In the genomic region with DNA sequence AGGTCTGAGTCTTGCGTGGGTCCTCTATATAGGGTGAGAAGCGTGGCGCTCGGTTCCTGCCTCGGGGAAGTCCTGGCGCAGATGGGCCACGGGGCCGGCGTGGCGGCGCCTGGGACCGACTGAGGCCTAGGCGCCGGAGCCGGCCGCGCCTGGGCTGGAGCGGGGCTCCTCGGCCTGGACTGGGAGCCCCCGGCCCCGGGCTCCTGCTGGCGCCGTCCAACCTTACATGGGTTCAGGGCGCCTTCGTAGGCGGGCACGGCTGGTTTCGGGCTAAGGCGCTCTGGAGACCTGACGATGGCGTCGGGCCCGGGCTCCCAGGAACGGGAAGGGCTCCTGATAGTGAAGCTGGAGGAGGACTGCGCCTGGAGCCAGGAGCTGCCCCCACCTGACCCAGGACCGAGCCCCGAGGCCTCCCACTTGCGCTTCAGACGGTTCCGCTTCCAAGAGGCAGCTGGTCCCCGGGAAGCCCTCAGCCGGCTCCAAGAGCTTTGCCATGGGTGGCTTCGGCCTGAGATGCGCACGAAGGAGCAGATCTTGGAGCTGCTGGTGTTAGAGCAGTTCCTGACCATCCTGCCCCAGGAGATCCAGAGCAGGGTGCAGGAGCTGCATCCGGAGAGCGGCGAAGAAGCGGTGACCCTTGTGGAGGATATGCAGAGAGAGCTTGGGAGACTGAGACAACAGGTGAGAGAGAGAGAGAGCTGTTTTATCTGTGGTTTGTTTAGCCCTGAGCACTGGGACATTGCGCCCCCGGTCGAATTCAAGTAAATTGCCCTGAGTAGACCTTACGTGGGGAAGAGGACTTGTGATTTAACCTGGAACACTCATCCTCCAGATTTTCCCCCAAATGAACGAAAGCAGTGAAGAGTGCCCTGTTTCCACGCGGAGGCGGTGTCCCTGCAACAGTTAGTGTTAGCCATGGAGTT, we compare ENCODE assay signal across 8 cellular contexts. TPM values are rescaled to one million over a fixed set of nuclear protein-coding genes. Genes with fewer than 3 reads are reported as not detected.
DNase-seq lines count a peak whose midpoint lies in the region; TF ChIP-seq lines count a peak whose summit lies in the region.

No MANE protein-coding gene starts in this region.

- H3K4ac ChIP-seq in trophoblast cell (ENCODE audit: low read depth, low read length), result peak overlapping the region; percentile 99

- no peak for TF ChIP-seq EP300 in esophagus muscularis mucosa (IDR thresholded peaks at IDR 0.05)

- H3K27ac ChIP-seq in Peyer's patch (peak overlapping the region; percentile 96 to 99 (median 98)), esophagus muscularis mucosa (replicated peaks in 1 of 4) (peak overlapping the region; percentile 95 to 100 (median 98)), trophoblast cell (ENCODE audit: low read depth, low read length) (peak overlapping the region; percentile 69)

- H3K36me3 ChIP-seq in Peyer's patch, result peaks cover 0 to 36% (median 6%) of the 10 kb centered on the region in 3 donors
- H3K36me3 ChIP-seq in esophagus muscularis mucosa, result peaks cover 30 to 41% (median 37%) of the 10 kb centered on the region in 4 donors
- H3K36me3 ChIP-seq in trophoblast cell (ENCODE audit: control insufficient read depth in 1 of 2, insufficient read depth in 2 of 2, low read length in 2 of 2), result peaks cover 19 to 21% of the 10 kb centered on the region in 2 experiments

- H3K9me3 ChIP-seq in Peyer's patch (peaks cover 0 to 12% (median 3%) of the 10 kb centered on the region in 4 donors), esophagus muscularis mucosa (peaks cover under 1 to 35% (median 27%) of the 10 kb centered on the region in 4 donors), trophoblast cell (ENCODE audit: insufficient read depth, low read depth, low read length) (peaks cover 8% of the 10 kb centered on the region)

- peak overlapping the region; percentile 71 for H2BK5ac ChIP-seq in trophoblast cell (ENCODE audit: low read depth, low read length, poor library complexity)

- peaks cover 14% of the 10 kb centered on the region for H3K79me1 ChIP-seq in trophoblast cell (ENCODE audit: low read length)

- H3K4me2 ChIP-seq in trophoblast cell (ENCODE audit: low read length), result peak overlapping the region; percentile 76

- peaks cover 14% of the 10 kb centered on the region for H3K79me2 ChIP-seq in trophoblast cell (ENCODE audit: control insufficient read depth, insufficient read depth, low read length, poor library complexity)

- WGBS in esophagus muscularis mucosa, result 9% methylated on average over 17 of the region's 57 CpGs
- WGBS in trophoblast cell (ENCODE audit: extremely low coverage, insufficient coverage, insufficient read length), result no CpG with 5 or more reads among the region's 57 CpGs

- H2AFZ ChIP-seq in trophoblast cell (ENCODE audit: insufficient read depth, low read length, poor library complexity), result peak overlapping the region; percentile 93

- H3K27me3 ChIP-seq in Peyer's patch (no peaks in the 10 kb centered on the region), esophagus muscularis mucosa (no peaks in the 10 kb centered on the region), trophoblast cell (ENCODE audit: insufficient read depth, low read length) (no peaks in the 10 kb centered on the region)

- DNase-seq in DMS 273 (lab: John Stamatoyannopoulos, UW; ENCODE audit: unreplicated experiment) (peak; percentile 54), DMS 273 treated with DMSO at 0.1 percent for 48 hours (lab: John Stamatoyannopoulos, UW) (no peak), Peyer's patch (no peak), esophagus muscularis mucosa (ENCODE audit: extremely low spot score) (no peak), trophoblast cell (no peak), NCI-H524 treated with DMSO at 0.1 percent for 48 hours (lab: John Stamatoyannopoulos, UW) (no peak), NCI-H128 (lab: John Stamatoyannopoulos, UW; ENCODE audit: unreplicated experiment) (no peak)
- DNase-seq in stimulated activated CD4-positive, alpha-beta T cell treated with anti-CD3 and anti-CD28 coated beads, Interleukin-4, amount 100 ng/mL, for 24 hours, result no peak

- intact Hi-C loops in esophagus muscularis mucosa (cut with DNase I), result loop anchor here (5.0 kb wide), 2 partner anchors 46 to 119 kb away; a partner anchor contains a TSS

- no peak overlapping the region for H3K23ac ChIP-seq in trophoblast cell (ENCODE audit: low read length)

- peak overlapping the region; percentile 85 for H3K14ac ChIP-seq in trophoblast cell (ENCODE audit: low read length)

- TF ChIP-seq POLR2A in Peyer's patch (IDR thresholded peaks at IDR 0.05) (no peak), esophagus muscularis mucosa (IDR thresholded peaks at IDR 0.05; ENCODE audit: low read depth) (no peak)

- peak overlapping the region; percentile 68 for H2BK120ac ChIP-seq in trophoblast cell (ENCODE audit: insufficient read depth, low read length, poor library complexity)

- H3K9ac ChIP-seq in trophoblast cell (ENCODE audit: low read length), result peak overlapping the region; percentile 81

- H3K4me1 ChIP-seq in Peyer's patch (peaks cover 0 to 17% (median 9%) of the 10 kb centered on the region in 4 donors), esophagus muscularis mucosa (peaks cover 21 to 36% (median 35%) of the 10 kb centered on the region in 4 donors), trophoblast cell (ENCODE audit: control insufficient read depth in 1 of 2, insufficient read depth in 2 of 2, low read length in 2 of 2) (peaks cover 13 to 17% of the 10 kb centered on the region in 2 experiments)

- H4K91ac ChIP-seq in trophoblast cell (ENCODE audit: low read depth, low read length), result peak overlapping the region; percentile 88

- peak overlapping the region; percentile 82 for H3K18ac ChIP-seq in trophoblast cell (ENCODE audit: low read length)

- H3K4me3 ChIP-seq in Peyer's patch (peak overlapping the region; percentile 68 to 99 (median 89)), esophagus muscularis mucosa (peak overlapping the region; percentile 80 to 100 (median 99)), trophoblast cell (ENCODE audit: low read depth, low read length) (peak overlapping the region; percentile 90)

- no peak overlapping the region for H2BK12ac ChIP-seq in trophoblast cell (ENCODE audit: low read length)

- H4K12ac ChIP-seq in trophoblast cell (ENCODE audit: low read depth, low read length), result peak overlapping the region; percentile 92

- H2AK5ac ChIP-seq in trophoblast cell (ENCODE audit: low read length), result peak overlapping the region; percentile 95

- H4K8ac ChIP-seq in trophoblast cell (ENCODE audit: low read depth, low read length), result peak overlapping the region; percentile 98

- TF ChIP-seq CTCF in Peyer's patch (IDR thresholded peaks at IDR 0.05) (peak in 1 of 6 experiments; percentile 20), esophagus muscularis mucosa (IDR thresholded peaks at IDR 0.05) (no peak)

RNA-seq across cellular contexts. Expression of a gene that starts 0.5 kb away (rescaled TPM):
- total RNA-seq in Peyer's patch (10 to 100 TPM; 19.0 to 35.8 (median 27.5) TPM), esophagus muscularis mucosa (10 to 100 TPM; 31.1 to 54.3 (median 42.8) TPM)
- polyA plus RNA-seq in trophoblast cell (2013), result 13.5 and 13.9 TPM in 2 replicates

RNA-seq across cellular contexts. Expression of a gene that starts 21.4 kb away (rescaled TPM):
- total RNA-seq in Peyer's patch, result 10 to 100 TPM in 1 of 4 donors, 1 to 10 TPM in 3; 1.2 to 14.9 (median 2.9) TPM
- total RNA-seq in esophagus muscularis mucosa, result 1 to 10 TPM; 4.6 to 8.3 (median 7.6) TPM
- polyA plus RNA-seq in trophoblast cell (2013), result 1.8 and 2.1 TPM in 2 replicates

RNA-seq across cellular contexts. Expression of a gene that starts 21.5 kb away (rescaled TPM):
- 10 to 100 TPM; 19.3 to 56.9 (median 41.6) TPM for total RNA-seq in Peyer's patch
- total RNA-seq in esophagus muscularis mucosa, result 10 to 100 TPM; 15.4 to 18.9 (median 16.9) TPM
- polyA plus RNA-seq in trophoblast cell (2013), result 17.4 and 17.5 TPM in 2 replicates

RNA-seq across cellular contexts. Expression of a gene that starts 27.4 kb away (rescaled TPM):
- total RNA-seq in Peyer's patch (1 to 10 TPM; 1.2 to 6.6 (median 2.2) TPM), esophagus muscularis mucosa (1 to 10 TPM; 1.2 to 4.0 (median 1.5) TPM)
- 0.04 TPM in 1 of 2 replicates, not detected in the other for polyA plus RNA-seq in trophoblast cell (2013)

RNA-seq across cellular contexts. Expression of a gene that starts 48.8 kb away (rescaled TPM):
- total RNA-seq in Peyer's patch (10 to 100 TPM in 2 of 4 donors, 1 to 10 TPM in 2; 8.6 to 13.0 (median 10.0) TPM), esophagus muscularis mucosa (1 to 10 TPM; 5.8 to 8.2 (median 7.1) TPM)
- 3.4 and 3.8 TPM in 2 replicates for polyA plus RNA-seq in trophoblast cell (2013)
